Comparison of ENCODE assay signal across 22 cellular contexts in the genomic region with DNA sequence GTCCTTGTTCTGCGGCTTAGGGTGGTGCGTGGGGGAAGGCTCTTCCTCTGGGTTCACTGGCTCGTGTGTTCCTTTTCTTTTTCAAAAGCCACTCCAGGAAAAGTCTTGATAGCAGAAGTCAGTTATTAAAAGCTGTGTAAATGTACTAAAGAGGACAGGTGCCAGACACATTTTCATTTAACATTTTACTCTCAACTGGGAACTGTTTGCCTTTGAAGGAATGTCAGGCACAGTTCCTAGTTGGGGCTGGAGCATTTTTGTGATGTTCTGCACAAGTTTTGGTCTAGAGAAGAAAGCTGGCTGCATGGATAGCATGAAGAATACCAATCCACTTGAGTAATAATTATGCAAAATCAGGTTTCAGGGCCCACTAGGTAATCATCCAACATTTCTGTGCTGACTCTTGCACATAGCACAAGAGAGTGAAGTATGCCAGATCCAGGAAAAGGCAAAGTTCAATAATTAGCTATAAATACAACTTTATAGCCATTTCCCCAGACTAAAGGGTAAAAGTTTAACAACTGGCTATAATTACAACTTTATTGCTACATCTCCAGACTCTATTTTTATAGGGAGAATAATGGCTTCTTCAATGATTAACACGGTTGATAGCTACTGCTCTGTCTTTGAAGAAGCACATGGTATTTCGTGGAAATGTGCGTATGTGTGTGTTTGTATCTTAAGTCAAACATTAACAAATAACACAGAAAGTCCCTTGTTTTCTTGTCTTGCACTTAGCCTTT. TPM values are rescaled to one million over a fixed set of nuclear protein-coding genes. Genes with fewer than 3 reads are reported as not detected.
DNase-seq lines count a peak whose midpoint lies in the region; TF ChIP-seq lines count a peak whose summit lies in the region.
"Had no signal": no experiment of that assay in that cellular context is flagged by ENCODE, and none has a peak within 500 bp of the region (broad histone marks: within the 10 kb centered on the region; RNA-seq: fewer than 3 reads in every experiment).

No MANE protein-coding gene starts in this region.

- no peak for TF ChIP-seq CTCF in AG10803 (conservative IDR thresholded peaks at IDR 0.05; ENCODE audit: low read length)
- no peak for TF ChIP-seq CTCF in kidney epithelial cell (IDR thresholded peaks at IDR 0.05; ENCODE audit: insufficient read depth, low read length, poor library complexity, severe bottlenecking)
- no peak for TF ChIP-seq CTCF in osteoblast (IDR thresholded peaks at IDR 0.05; ENCODE audit: extremely low read depth, low read depth, low read length)
- TF ChIP-seq CTCF in foreskin fibroblast (IDR thresholded peaks at IDR 0.05; ENCODE audit: low read depth, low read length) = no peak

- H3K36me3 ChIP-seq in adipocyte (ENCODE audit: control insufficient read depth, insufficient read depth, low read length, severe bottlenecking) (no peaks in the 10 kb centered on the region), kidney epithelial cell (ENCODE audit: control insufficient read depth, insufficient read depth, low read length) (no peaks in the 10 kb centered on the region), osteoblast (ENCODE audit: insufficient read depth, low read length) (no peaks in the 10 kb centered on the region)
- H3K36me3 ChIP-seq: gastrocnemius medialis had no signal

- peak; percentile 33 for DNase-seq in AG10803 (ENCODE audit: low read depth)
- peak; percentile 19 for DNase-seq in adipocyte (ENCODE audit: low read depth)
- peak; percentile 94 for DNase-seq in kidney epithelial cell (ENCODE audit: low read depth)
- peak; percentile 73 for DNase-seq in osteoblast (ENCODE audit: insufficient read length, low spot score, missing footprints)
- no peak for DNase-seq in KG1 (lab: John Stamatoyannopoulos, UW)
- no peak for DNase-seq in foreskin fibroblast
- DNase-seq in SW480 (ENCODE audit: low spot score) = no peak
- no peak for DNase-seq in DMS79 (lab: John Stamatoyannopoulos, UW)
- DNase-seq: effector CD8-positive, alpha-beta T cell; gastrocnemius medialis; MM.1S; NCI-H2029; NCI-H510A treated with DMSO at 0.1 percent for 48 hours; nephron progenitor cell; SHP77; stimulated activated naive CD4-positive, alpha-beta T cell treated with Interleukin-2 at 50 U/mL for 16 hours had no signal

- H3K9ac ChIP-seq in adipocyte (ENCODE audit: low read length) = peak overlapping the region; percentile 19

- H3K4me3 ChIP-seq in AG10803 (ENCODE audit: low read length) = no peak overlapping the region
- no peak overlapping the region for H3K4me3 ChIP-seq in adipocyte (ENCODE audit: low read length)
- no peak overlapping the region for H3K4me3 ChIP-seq in kidney epithelial cell (ENCODE audit: low read depth, low read length)
- H3K4me3 ChIP-seq in osteoblast (ENCODE audit: insufficient read depth, low read length) = no peak overlapping the region
- no peak overlapping the region for H3K4me3 ChIP-seq in foreskin fibroblast (ENCODE audit: low read depth in 1 of 2, low read length in 2 of 2)
- H3K4me3 ChIP-seq: gastrocnemius medialis, lung had no signal

- no peaks in the 10 kb centered on the region for H3K79me2 ChIP-seq in osteoblast (ENCODE audit: insufficient read depth, low read length)

- no peak overlapping the region for H3K27ac ChIP-seq in osteoblast (ENCODE audit: low read depth, low read length)
- H3K27ac ChIP-seq: gastrocnemius medialis had no signal

- no peak overlapping the region for H3K4me2 ChIP-seq in osteoblast (ENCODE audit: insufficient read depth, low read length)

- no peaks in the 10 kb centered on the region for H4K20me1 ChIP-seq in osteoblast (ENCODE audit: insufficient read depth, low read length)

- no peaks in the 10 kb centered on the region for H3K9me3 ChIP-seq in adipocyte (ENCODE audit: control insufficient read depth, low read length)
- H3K9me3 ChIP-seq in osteoblast (ENCODE audit: low read depth, low read length) = no peaks in the 10 kb centered on the region
- H3K9me3 ChIP-seq: gastrocnemius medialis had no signal

- H3K4me1 ChIP-seq in adipocyte (ENCODE audit: control insufficient read depth, insufficient read depth, low read length) (peaks cover 24% of the 10 kb centered on the region), osteoblast (ENCODE audit: insufficient read depth, low read length) (no peaks in the 10 kb centered on the region)
- H3K4me1 ChIP-seq: gastrocnemius medialis had no signal

- no peak overlapping the region for H2AFZ ChIP-seq in osteoblast (ENCODE audit: low read length)

- H3K27me3 ChIP-seq in adipocyte (replicated peaks; ENCODE audit: control insufficient read depth, insufficient read depth, low read length) (no peaks in the 10 kb centered on the region), kidney epithelial cell (ENCODE audit: control insufficient read depth, insufficient read depth, low read length) (no peaks in the 10 kb centered on the region), osteoblast (ENCODE audit: insufficient read depth, low read length) (no peaks in the 10 kb centered on the region)
- H3K27me3 ChIP-seq: gastrocnemius medialis had no signal

RNA-seq across cellular contexts. Expression of a gene that starts 16.2 kb away (rescaled TPM):
- total RNA-seq in kidney epithelial cell (not detected in 2 replicates), osteoblast (not detected in 2 replicates)
- total RNA-seq: A673; activated CD8-positive, alpha-beta memory T cell treated with anti-CD3 and anti-CD28 coated beads for 36 hours; cardiac septum; gastrocnemius medialis; lung; pulmonary artery endothelial cell; ureter had no signal

RNA-seq across cellular contexts. Expression of a gene that starts 33.8 kb away (rescaled TPM):
- total RNA-seq in kidney epithelial cell = not detected in 2 replicates
- not detected in 2 replicates for total RNA-seq in osteoblast
- total RNA-seq: A673; activated CD8-positive, alpha-beta memory T cell treated with anti-CD3 and anti-CD28 coated beads for 36 hours; cardiac septum; gastrocnemius medialis; lung; pulmonary artery endothelial cell; ureter had no signal

RNA-seq across cellular contexts. Expression of a gene that starts 37.3 kb away (rescaled TPM):
- total RNA-seq in kidney epithelial cell (not detected in 2 replicates), osteoblast (not detected in 2 replicates)
- total RNA-seq: A673; activated CD8-positive, alpha-beta memory T cell treated with anti-CD3 and anti-CD28 coated beads for 36 hours; cardiac septum; gastrocnemius medialis; lung; pulmonary artery endothelial cell; ureter had no signal

RNA-seq across cellular contexts. Expression of a gene that starts 44.1 kb away (rescaled TPM):
- total RNA-seq in kidney epithelial cell = 0.07 and 0.25 TPM in 2 replicates
- total RNA-seq in osteoblast = 0.29 and 0.36 TPM in 2 replicates
- total RNA-seq: activated CD8-positive, alpha-beta memory T cell treated with anti-CD3 and anti-CD28 coated beads for 36 hours had no signal

RNA-seq across cellular contexts. Expression of a gene that starts 51.7 kb away (rescaled TPM):
- 0.68 and 1.0 TPM in 2 replicates for total RNA-seq in kidney epithelial cell
- 1.1 and 1.2 TPM in 2 replicates for total RNA-seq in osteoblast
- total RNA-seq: A673, cardiac septum had no signal

Comparison
In these comparisons a context has a peak if more than half of its experiments do, and no peak if none do; other contexts are left out.
1. DNase-seq: peak in AG10803 (single experiment), adipocyte (single experiment), kidney epithelial cell (single experiment) and osteoblast (single experiment); none in KG1 (single experiment), foreskin fibroblast (0 of 2), SW480 (single experiment) and DMS79 (single experiment).